In the genomic region with DNA sequence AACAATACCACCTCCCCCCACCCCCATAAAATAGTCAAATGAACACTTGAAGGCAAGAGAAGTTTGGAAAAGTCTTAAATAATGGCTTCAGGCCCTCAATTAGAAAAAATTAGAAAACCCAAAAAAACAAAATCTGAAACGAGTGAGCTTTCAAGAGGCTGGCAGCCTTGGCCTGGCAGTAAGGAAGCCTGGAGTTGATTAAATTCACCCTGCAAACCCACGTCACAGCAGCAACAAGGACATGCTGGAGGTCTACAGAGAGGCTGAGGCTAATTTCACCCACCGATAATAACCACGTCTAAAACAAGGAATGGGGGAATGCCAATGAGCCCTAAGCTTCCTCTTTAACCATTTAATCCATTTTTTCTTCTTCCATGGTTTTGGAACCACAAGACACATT, we compare ENCODE assay signal across 15 cellular contexts.
"Had no signal": no experiment of that assay in that cellular context is flagged by ENCODE, and none has a peak within 500 bp of the region (broad histone marks: within the 10 kb centered on the region; RNA-seq: fewer than 3 reads in every experiment).

No MANE protein-coding gene starts in this region.

- H3K36me3 ChIP-seq: heart left ventricle, transverse colon had no signal

- H3K4me1 ChIP-seq: foreskin keratinocyte, parathyroid adenoma had no signal

- H3K27me3 Mint-ChIP-seq: activated B cell treated with CpG ODN at 0.5 μM for 24 hours; activated T-helper 17 cell treated with anti-CD3 and anti-CD28 coated beads, Interleukin-2, amount 50 U/mL, for 72 hours; naive thymus-derived CD4-positive, alpha-beta T cell had no signal

- H3K27me3 ChIP-seq: foreskin keratinocyte, heart left ventricle, transverse colon had no signal

- H3K9ac ChIP-seq: parathyroid adenoma had no signal

- DNase-seq: activated B cell treated with CpG ODN at 0.5 μM for 24 hours; activated CD4-positive, alpha-beta T cell treated with anti-CD3 and anti-CD28 coated beads for 48 hours; activated CD8-positive, alpha-beta memory T cell treated with anti-CD3 and anti-CD28 coated beads, Interleukin-2, amount 50 U/mL, for 48 hours; activated naive CD4-positive, alpha-beta T cell treated with anti-CD3 and anti-CD28 coated beads for 36 hours; erythroblast; foreskin keratinocyte; heart left ventricle; left cardiac atrium; naive thymus-derived CD4-positive, alpha-beta T cell; transverse colon had no signal

- H3K9me3 ChIP-seq: heart left ventricle, transverse colon had no signal

- H3K36me3 Mint-ChIP-seq: stimulated activated effector memory CD8-positive, alpha-beta T cell treated with anti-CD3 and anti-CD28 coated beads, Interleukin-12 subunit alpha, Interleukin-12 subunit beta, amount 100 ng/mL, for 72 hours had no signal

- H3K9me3 Mint-ChIP-seq: activated B cell treated with CpG ODN at 0.5 μM for 24 hours; activated naive CD4-positive, alpha-beta T cell treated with anti-CD3 and anti-CD28 coated beads for 36 hours; activated T-helper 17 cell treated with anti-CD3 and anti-CD28 coated beads, Interleukin-2, amount 50 U/mL, for 72 hours; naive thymus-derived CD4-positive, alpha-beta T cell; stimulated activated effector memory CD8-positive, alpha-beta T cell treated with anti-CD3 and anti-CD28 coated beads, Interleukin-12 subunit alpha, Interleukin-12 subunit beta, amount 100 ng/mL, for 72 hours; T-helper 2 cell treated with Interferon-gamma antibody and Interleukin-4, amounts not matched to agents 5 μg/mL and 100 μg/mL, for 36 hours had no signal

- H3K27ac Mint-ChIP-seq: activated B cell treated with CpG ODN at 0.5 μM for 24 hours; activated naive CD4-positive, alpha-beta T cell treated with anti-CD3 and anti-CD28 coated beads for 36 hours; activated T-helper 17 cell treated with anti-CD3 and anti-CD28 coated beads, Interleukin-2, amount 50 U/mL, for 72 hours; naive thymus-derived CD4-positive, alpha-beta T cell; stimulated activated effector memory CD8-positive, alpha-beta T cell treated with anti-CD3 and anti-CD28 coated beads, Interleukin-12 subunit alpha, Interleukin-12 subunit beta, amount 100 ng/mL, for 72 hours; T-helper 2 cell treated with Interferon-gamma antibody and Interleukin-4, amounts not matched to agents 5 μg/mL and 100 μg/mL, for 36 hours had no signal

- H3K4me3 Mint-ChIP-seq: activated B cell treated with CpG ODN at 0.5 μM for 24 hours; activated naive CD4-positive, alpha-beta T cell treated with anti-CD3 and anti-CD28 coated beads for 36 hours; activated T-helper 17 cell treated with anti-CD3 and anti-CD28 coated beads, Interleukin-2, amount 50 U/mL, for 72 hours; naive thymus-derived CD4-positive, alpha-beta T cell; stimulated activated effector memory CD8-positive, alpha-beta T cell treated with anti-CD3 and anti-CD28 coated beads, Interleukin-12 subunit alpha, Interleukin-12 subunit beta, amount 100 ng/mL, for 72 hours; T-helper 2 cell treated with Interferon-gamma antibody and Interleukin-4, amounts not matched to agents 5 μg/mL and 100 μg/mL, for 36 hours had no signal

- H3K4me1 Mint-ChIP-seq: activated B cell treated with CpG ODN at 0.5 μM for 24 hours; activated T-helper 17 cell treated with anti-CD3 and anti-CD28 coated beads, Interleukin-2, amount 50 U/mL, for 72 hours; stimulated activated effector memory CD8-positive, alpha-beta T cell treated with anti-CD3 and anti-CD28 coated beads, Interleukin-12 subunit alpha, Interleukin-12 subunit beta, amount 100 ng/mL, for 72 hours had no signal

- ATAC-seq: foreskin keratinocyte; naive thymus-derived CD4-positive, alpha-beta T cell had no signal

- H3K27ac ChIP-seq: foreskin keratinocyte, parathyroid adenoma, transverse colon had no signal

- H3K4me3 ChIP-seq: lung, transverse colon had no signal
